Comparison of ENCODE assay signal across 29 cellular contexts in the genomic region with DNA sequence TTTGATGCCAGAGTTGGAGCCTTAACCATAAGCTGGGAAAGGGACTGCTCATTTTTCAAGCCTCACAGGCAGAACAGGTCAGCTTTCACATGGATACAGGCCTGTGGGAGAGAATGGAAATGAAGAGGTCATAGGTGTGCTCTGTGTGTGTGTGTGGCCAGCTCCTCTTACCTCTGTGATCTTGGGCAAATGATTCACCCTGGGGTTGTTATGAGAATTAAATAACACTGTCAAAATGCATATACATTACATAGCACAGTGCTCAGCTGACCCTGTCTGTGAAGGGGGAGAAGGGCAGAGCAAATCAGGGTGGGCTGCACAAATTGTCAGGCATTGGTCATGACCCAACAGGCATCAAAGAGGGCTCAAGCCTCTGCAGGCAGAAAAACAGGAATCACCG.
"Had no signal": no experiment of that assay in that cellular context is flagged by ENCODE, and none has a peak within 500 bp of the region (broad histone marks: within the 10 kb centered on the region; RNA-seq: fewer than 3 reads in every experiment).

No MANE protein-coding gene starts in this region.

- H3K4me3 Mint-ChIP-seq: immature natural killer cell; naive thymus-derived CD4-positive, alpha-beta T cell; natural killer cell treated with Interleukin-12 subunit alpha and Interleukin-12 subunit beta and Interleukin-15 and Interleukin-18, amount 100 ng/mL, for 72 hours; neural crest cell; stimulated activated naive B cell treated with anti-CD40 and anti-IgM and Interleukin-4, amounts not matched to agents 10 μg/mL and 1 μg/mL and 100 μg/mL, for 72 hours had no signal

- H3K9me3 ChIP-seq: left ventricle myocardium inferior, mucosa of descending colon, pancreas, prostate gland, tibial nerve, upper lobe of left lung had no signal

- H3K27ac ChIP-seq: left ventricle myocardium inferior, pancreas, prostate gland, skin epidermis, tibial nerve, upper lobe of left lung had no signal

- H3K27me3 ChIP-seq: pancreas, tibial nerve, upper lobe of left lung had no signal

- H3K36me3 Mint-ChIP-seq: immature natural killer cell; naive thymus-derived CD4-positive, alpha-beta T cell; natural killer cell treated with Interleukin-12 subunit alpha and Interleukin-12 subunit beta and Interleukin-15 and Interleukin-18, amount 100 ng/mL, for 72 hours; stimulated activated naive B cell treated with anti-CD40 and anti-IgM and Interleukin-4, amounts not matched to agents 10 μg/mL and 1 μg/mL and 100 μg/mL, for 72 hours had no signal

- H3K4me3 ChIP-seq: left ventricle myocardium inferior, lung, mucosa of descending colon, pancreas, prostate gland, skin epidermis, tibial nerve, upper lobe of left lung had no signal

- ATAC-seq: left colon; mucosa of descending colon; naive thymus-derived CD4-positive, alpha-beta T cell; natural killer cell treated with Interleukin-12 subunit alpha and Interleukin-12 subunit beta and Interleukin-15 and Interleukin-18, amount 100 ng/mL, for 72 hours; pancreas; right cardiac atrium; sciatic nerve; stimulated activated naive B cell treated with anti-CD40 and anti-IgM and Interleukin-4, amounts not matched to agents 10 μg/mL and 1 μg/mL and 100 μg/mL, for 72 hours; stimulated activated naive CD8-positive, alpha-beta T cell treated with anti-CD3 and anti-CD28 coated beads, Interleukin-15, Interleukin-2, amounts not matched to agents 100 U/mL and 50 U/mL, for 24 hours had no signal

- H3K4me1 ChIP-seq: left ventricle myocardium inferior, pancreas, prostate gland, tibial nerve, upper lobe of left lung had no signal

- H3K4me1 Mint-ChIP-seq: immature natural killer cell had no signal

- H3K9me3 Mint-ChIP-seq: immature natural killer cell; naive thymus-derived CD4-positive, alpha-beta T cell; natural killer cell treated with Interleukin-12 subunit alpha and Interleukin-12 subunit beta and Interleukin-15 and Interleukin-18, amount 100 ng/mL, for 72 hours; neural crest cell had no signal

- H3K36me3 ChIP-seq: left ventricle myocardium inferior, pancreas, prostate gland, tibial nerve, upper lobe of left lung had no signal

- DNase-seq: hypothalamus; immature natural killer cell; kidney; left colon; left ventricle myocardium inferior; mesendoderm; midbrain; mucosa of descending colon; naive thymus-derived CD4-positive, alpha-beta T cell; nucleus accumbens; pancreas; posterior cingulate gyrus; retina; right cardiac atrium; stimulated activated CD4-positive, alpha-beta T cell treated with anti-CD3 and anti-CD28 coated beads, Interleukin-12 subunit alpha, Interleukin-12 subunit beta, amount 100 ng/mL, for 4 hours; stimulated activated CD4-positive, alpha-beta T cell treated with anti-CD3 and anti-CD28 coated beads, Interleukin-15, amount 100 ng/mL, for 24 hours; stimulated activated CD4-positive, alpha-beta T cell treated with anti-CD3 and anti-CD28 coated beads, Interleukin-2, amount 100 ng/mL, for 24 hours; stimulated activated CD4-positive, alpha-beta T cell treated with anti-CD3 and anti-CD28 coated beads, Interleukin-4, amount 100 ng/mL, for 1 hour; stimulated activated naive B cell treated with anti-CD40 and anti-IgM and Interleukin-4, amounts not matched to agents 10 μg/mL and 1 μg/mL and 100 μg/mL, for 72 hours; stimulated activated naive CD8-positive, alpha-beta T cell treated with anti-CD3 and anti-CD28 coated beads, Interleukin-15, Interleukin-2, amounts not matched to agents 100 U/mL and 50 U/mL, for 24 hours; substantia nigra; upper lobe of left lung had no signal

- H3K27ac Mint-ChIP-seq: immature natural killer cell; naive thymus-derived CD4-positive, alpha-beta T cell; natural killer cell treated with Interleukin-12 subunit alpha and Interleukin-12 subunit beta and Interleukin-15 and Interleukin-18, amount 100 ng/mL, for 72 hours; stimulated activated naive B cell treated with anti-CD40 and anti-IgM and Interleukin-4, amounts not matched to agents 10 μg/mL and 1 μg/mL and 100 μg/mL, for 72 hours had no signal
